In genomic region chr7:5672468-5672867, GRCh38 we compare ENCODE assay signal across 14 cellular contexts.
DNase-seq lines count a peak whose midpoint lies in the region; ATAC-seq and TF ChIP-seq lines count a peak whose summit lies in the region.
"Had no signal": no experiment of that assay in that cellular context is flagged by ENCODE, and none has a peak within 500 bp of the region (broad histone marks: within the 10 kb centered on the region; RNA-seq: fewer than 3 reads in every experiment).

No MANE protein-coding gene starts in this region.

- H3K27me3 ChIP-seq in neutrophil: no peaks in the 10 kb centered on the region
- H3K27me3 ChIP-seq in vagina: no peaks in the 10 kb centered on the region
- H3K27me3 ChIP-seq: right lobe of liver had no signal

- peaks cover 4% of the 10 kb centered on the region for H3K4me1 Mint-ChIP-seq in activated naive CD4-positive, alpha-beta T cell treated with anti-CD3 and anti-CD28 coated beads, Interleukin-2, amount 10 ng/mL, durations not matched to agents 7 days and 5 days
- H3K4me1 Mint-ChIP-seq in endothelial cell (ENCODE audit: unreplicated experiment) (peaks cover 69% of the 10 kb centered on the region), Calu3 (ENCODE audit: low read depth, unreplicated experiment) (peaks cover 7% of the 10 kb centered on the region)
- peaks cover 16% of the 10 kb centered on the region for H3K4me1 Mint-ChIP-seq in activated CD4-positive, alpha-beta T cell treated with anti-CD3 and anti-CD28 coated beads, Interleukin-2, amount 10 ng/mL, durations not matched to agents 24 days and 14 days

- H3K4me3 Mint-ChIP-seq in activated naive CD4-positive, alpha-beta T cell treated with anti-CD3 and anti-CD28 coated beads, Interleukin-2, amount 10 ng/mL, durations not matched to agents 7 days and 5 days: no peak overlapping the region
- H3K4me3 Mint-ChIP-seq in endothelial cell (ENCODE audit: unreplicated experiment) (peak overlapping the region; percentile 26), Calu3 (ENCODE audit: low read depth, unreplicated experiment) (no peak overlapping the region)
- no peak overlapping the region for H3K4me3 Mint-ChIP-seq in activated CD4-positive, alpha-beta T cell treated with anti-CD3 and anti-CD28 coated beads, Interleukin-2, amount 10 ng/mL, durations not matched to agents 24 days and 14 days

- no peaks in the 10 kb centered on the region for H3K9me3 Mint-ChIP-seq in activated naive CD4-positive, alpha-beta T cell treated with anti-CD3 and anti-CD28 coated beads, Interleukin-2, amount 50 U/mL, for 72 hours
- H3K9me3 Mint-ChIP-seq in activated naive CD4-positive, alpha-beta T cell treated with anti-CD3 and anti-CD28 coated beads, Interleukin-2, amount 10 ng/mL, durations not matched to agents 7 days and 5 days: no peaks in the 10 kb centered on the region
- H3K9me3 Mint-ChIP-seq in endothelial cell (ENCODE audit: unreplicated experiment) (no peaks in the 10 kb centered on the region), Calu3 (ENCODE audit: low read depth, unreplicated experiment) (no peaks in the 10 kb centered on the region)
- no peaks in the 10 kb centered on the region for H3K9me3 Mint-ChIP-seq in activated CD4-positive, alpha-beta T cell treated with anti-CD3 and anti-CD28 coated beads, Interleukin-2, amount 10 ng/mL, durations not matched to agents 24 days and 14 days

- peaks cover 0 to 6% of the 10 kb centered on the region in 2 donors for H3K36me3 Mint-ChIP-seq in activated naive CD4-positive, alpha-beta T cell treated with anti-CD3 and anti-CD28 coated beads, Interleukin-2, amount 50 U/mL, for 72 hours
- peaks cover 1% of the 10 kb centered on the region for H3K36me3 Mint-ChIP-seq in activated naive CD4-positive, alpha-beta T cell treated with anti-CD3 and anti-CD28 coated beads, Interleukin-2, amount 10 ng/mL, durations not matched to agents 7 days and 5 days
- peaks cover 22% of the 10 kb centered on the region for H3K36me3 Mint-ChIP-seq in endothelial cell (ENCODE audit: low read depth, unreplicated experiment)
- peaks cover 8% of the 10 kb centered on the region for H3K36me3 Mint-ChIP-seq in activated CD4-positive, alpha-beta T cell treated with anti-CD3 and anti-CD28 coated beads, Interleukin-2, amount 10 ng/mL, durations not matched to agents 24 days and 14 days (ENCODE audit: low read depth)
- peaks cover 7% of the 10 kb centered on the region for H3K36me3 Mint-ChIP-seq in Calu3 (ENCODE audit: insufficient read depth, unreplicated experiment)

- H3K9me3 ChIP-seq in neutrophil (no peaks in the 10 kb centered on the region), vagina (no peaks in the 10 kb centered on the region)
- H3K9me3 ChIP-seq: right lobe of liver had no signal

- H3K4me3 ChIP-seq in neutrophil (ENCODE audit: low read depth in 1 of 2, low read length in 1 of 2) (no peak overlapping the region), vagina (no peak overlapping the region)
- H3K4me3 ChIP-seq: right lobe of liver had no signal

- peaks cover 64 to 74% of the 10 kb centered on the region in 2 experiments for H3K4me1 ChIP-seq in neutrophil (ENCODE audit: control insufficient read depth in 1 of 2, insufficient read depth in 1 of 2, low read depth in 1 of 2, low read length in 1 of 2)
- H3K4me1 ChIP-seq in vagina: peaks cover 29% of the 10 kb centered on the region

- DNase-seq in activated naive CD4-positive, alpha-beta T cell treated with anti-CD3 and anti-CD28 coated beads, Interleukin-2, amount 50 U/mL, for 72 hours (ENCODE audit: low spot score in 2 of 2): no peak
- no peak for DNase-seq in activated naive CD4-positive, alpha-beta T cell treated with anti-CD3 and anti-CD28 coated beads, Interleukin-2, amount 10 ng/mL, durations not matched to agents 7 days and 5 days
- no peak for DNase-seq in endothelial cell (ENCODE audit: low spot score)
- no peak for DNase-seq in vagina (ENCODE audit: extremely low spot score in 2 of 2)
- DNase-seq in activated CD4-positive, alpha-beta T cell treated with anti-CD3 and anti-CD28 coated beads, Interleukin-2, amount 10 ng/mL, durations not matched to agents 24 days and 14 days: no peak
- DNase-seq in Calu3: no peak
- DNase-seq: Karpas-422; NCI-H1105; occipital lobe; right lobe of liver; stimulated activated CD4-positive, alpha-beta T cell treated with anti-CD3 and anti-CD28 coated beads, Interleukin-2, amount 100 ng/mL, for 24 hours had no signal

- ATAC-seq in activated naive CD4-positive, alpha-beta T cell treated with anti-CD3 and anti-CD28 coated beads, Interleukin-2, amount 50 U/mL, for 72 hours: no peak
- no peak for ATAC-seq in GM18498 (IDR thresholded peaks at IDR 0.05; ENCODE audit: unreplicated experiment)
- ATAC-seq: right lobe of liver had no signal

- H3K27me3 Mint-ChIP-seq in activated naive CD4-positive, alpha-beta T cell treated with anti-CD3 and anti-CD28 coated beads, Interleukin-2, amount 10 ng/mL, durations not matched to agents 7 days and 5 days: no peaks in the 10 kb centered on the region
- H3K27me3 Mint-ChIP-seq in endothelial cell (ENCODE audit: unreplicated experiment): peaks cover 12% of the 10 kb centered on the region
- H3K27me3 Mint-ChIP-seq in activated CD4-positive, alpha-beta T cell treated with anti-CD3 and anti-CD28 coated beads, Interleukin-2, amount 10 ng/mL, durations not matched to agents 24 days and 14 days: no peaks in the 10 kb centered on the region
- H3K27me3 Mint-ChIP-seq in Calu3 (ENCODE audit: unreplicated experiment): no peaks in the 10 kb centered on the region

- no TSS peak for BruUV-seq in Calu3 (replicated peaks; lab: Mats Ljungman, UMichigan)

- CTCF ChIA-PET in activated naive CD4-positive, alpha-beta T cell treated with anti-CD3 and anti-CD28 coated beads, Interleukin-2, amount 10 ng/mL, durations not matched to agents 7 days and 5 days (lab: Charles Lee): interaction anchor here (1.0 to 1.6 kb wide), 3 partner anchors 10 to 31 kb away, joined by 3 to 4 read pairs (median 3); no protein-coding TSS in a partner anchor
- CTCF ChIA-PET in Calu3 (lab: Charles Lee): interaction anchor here (0.6 kb wide), 1 partner anchor 306 kb away, joined by 4 read pairs; no protein-coding TSS in a partner anchor

- intact Hi-C loops in vagina (cut with DNase I): no loop called here
- intact Hi-C loops in activated CD4-positive, alpha-beta T cell treated with anti-CD3 and anti-CD28 coated beads, Interleukin-2, amount 10 ng/mL, durations not matched to agents 24 days and 14 days (cut with micrococcal nuclease): no loop called here
- intact Hi-C loops in Calu3 (cut with micrococcal nuclease; ENCODE audit: unreplicated experiment): no loop called here

- H3K36me3 ChIP-seq in neutrophil: no peaks in the 10 kb centered on the region
- H3K36me3 ChIP-seq in vagina: no peaks in the 10 kb centered on the region
- H3K36me3 ChIP-seq: right lobe of liver had no signal

- no peak for TF ChIP-seq POLR2A in vagina (IDR thresholded peaks at IDR 0.05)

- H3K27ac Mint-ChIP-seq in activated naive CD4-positive, alpha-beta T cell treated with anti-CD3 and anti-CD28 coated beads, Interleukin-2, amount 50 U/mL, for 72 hours: peak overlapping the region; percentile 13 to 30
- no peak overlapping the region for H3K27ac Mint-ChIP-seq in activated naive CD4-positive, alpha-beta T cell treated with anti-CD3 and anti-CD28 coated beads, Interleukin-2, amount 10 ng/mL, durations not matched to agents 7 days and 5 days
- peak overlapping the region; percentile 67 for H3K27ac Mint-ChIP-seq in endothelial cell (ENCODE audit: unreplicated experiment)
- no peak overlapping the region for H3K27ac Mint-ChIP-seq in activated CD4-positive, alpha-beta T cell treated with anti-CD3 and anti-CD28 coated beads, Interleukin-2, amount 10 ng/mL, durations not matched to agents 24 days and 14 days
- no peak overlapping the region for H3K27ac Mint-ChIP-seq in Calu3 (ENCODE audit: unreplicated experiment)

- peak overlapping the region; percentile 93 for H3K27ac ChIP-seq in neutrophil
- H3K27ac ChIP-seq in vagina: peak overlapping the region; percentile 45
- H3K27ac ChIP-seq: right lobe of liver, RWPE1 had no signal

- TF ChIP-seq CTCF in endothelial cell (IDR thresholded peaks at IDR 0.05; ENCODE audit: unreplicated experiment) (no peak), neutrophil (IDR thresholded peaks at IDR 0.05) (no peak), vagina (IDR thresholded peaks at IDR 0.05) (no peak), Calu3 (IDR thresholded peaks at IDR 0.05; ENCODE audit: unreplicated experiment) (no peak)

Comparison
In these comparisons a context has a peak if more than half of its experiments do, and no peak if none do; other contexts are left out.
1. H3K27ac Mint-ChIP-seq: peak in activated naive CD4-positive, alpha-beta T cell treated with anti-CD3 and anti-CD28 coated beads, Interleukin-2, amount 50 U/mL, for 72 hours (2 of 2) and endothelial cell (single experiment); none in activated naive CD4-positive, alpha-beta T cell treated with anti-CD3 and anti-CD28 coated beads, Interleukin-2, amount 10 ng/mL, durations not matched to agents 7 days and 5 days (single experiment), activated CD4-positive, alpha-beta T cell treated with anti-CD3 and anti-CD28 coated beads, Interleukin-2, amount 10 ng/mL, durations not matched to agents 24 days and 14 days (single experiment) and Calu3 (single experiment).